ENCODE assay signal across 8 cellular contexts in genomic region chr4:94406668-94407437, GRCh38. TPM values are rescaled to one million over a fixed set of nuclear protein-coding genes. Genes with fewer than 3 reads are reported as not detected.
DNase-seq lines count a peak whose midpoint lies in the region; ATAC-seq, FAIRE-seq and TF ChIP-seq lines count a peak whose summit lies in the region.

No MANE protein-coding gene starts in this region.

- H3K36me3 Mint-ChIP-seq in activated CD4-positive, alpha-beta memory T cell treated with anti-CD3 and anti-CD28 coated beads for 36 hours: no peaks in the 10 kb centered on the region

- H3K36me3 ChIP-seq in mucosa of descending colon (ENCODE audit: low read depth): no peaks in the 10 kb centered on the region

- ATAC-seq in GM18520 (IDR thresholded peaks at IDR 0.05; ENCODE audit: unreplicated experiment) (peak; percentile 73), HG03135 (IDR thresholded peaks at IDR 0.05; ENCODE audit: unreplicated experiment) (peak; percentile 77), mucosa of descending colon (peak; percentile 79)

- POLR2A ChIA-PET in activated CD4-positive, alpha-beta memory T cell treated with anti-CD3 and anti-CD28 coated beads for 36 hours (lab: Charles Lee): no interaction called here

- no peaks in the 10 kb centered on the region for H3K4me1 Mint-ChIP-seq in activated CD4-positive, alpha-beta memory T cell treated with anti-CD3 and anti-CD28 coated beads for 36 hours (ENCODE audit: low read depth)

- no peaks in the 10 kb centered on the region for H3K4me1 ChIP-seq in mucosa of descending colon (ENCODE audit: low read depth)

- intact Hi-C loops in activated CD4-positive, alpha-beta memory T cell treated with anti-CD3 and anti-CD28 coated beads for 36 hours (cut with micrococcal nuclease): loop anchor here (1.0 to 10.0 kb wide), 2 partner anchors 189 to 718 kb away; no protein-coding TSS in a partner anchor
- intact Hi-C loops in mucosa of descending colon (cut with DNase I, micrococcal nuclease): loop anchor here (2.0 to 5.0 kb wide), 2 partner anchors 190 kb away; no protein-coding TSS in a partner anchor

- CTCF ChIA-PET in activated CD4-positive, alpha-beta memory T cell treated with anti-CD3 and anti-CD28 coated beads for 36 hours (lab: Charles Lee): interaction anchor here (0.6 to 2.3 kb wide), 38 partner anchors 9 to 220 kb away, joined by 3 to 18 read pairs (median 4); no protein-coding TSS in a partner anchor

- DNase-seq in AG09309 (ENCODE audit: low read depth) (peak; percentile 68), NCI-H526 treated with DMSO at 0.1 percent for 48 hours (lab: John Stamatoyannopoulos, UW) (peak; percentile 24), mucosa of descending colon (peak in 2 of 3 donors; percentile 39 to 94)
- peak; percentile 63 for DNase-seq in activated CD4-positive, alpha-beta memory T cell treated with anti-CD3 and anti-CD28 coated beads for 36 hours
- peak; percentile 8 to 17 for DNase-seq in stimulated activated CD8-positive, alpha-beta memory T cell treated with anti-CD3 and anti-CD28 coated beads, Interleukin-4, amount 100 ng/mL, for 4 hours (ENCODE audit: low read depth in 2 of 2, low spot score in 1 of 2)

- H3K9me3 Mint-ChIP-seq in activated CD4-positive, alpha-beta memory T cell treated with anti-CD3 and anti-CD28 coated beads for 36 hours: peaks cover 4% of the 10 kb centered on the region

- peak; percentile 93 for FAIRE-seq in endometrium (lab: Jason Lieb, UNC)

- H3K4me3 ChIP-seq in AG09309 (ENCODE audit: control insufficient read depth, low read depth, low read length) (no peak overlapping the region), mucosa of descending colon (no peak overlapping the region)

- TF ChIP-seq CTCF in AG09309 (IDR thresholded peaks at IDR 0.05; ENCODE audit: control insufficient read depth, insufficient read depth, low read depth, low read length, missing control alignments): peak; percentile 89
- TF ChIP-seq CTCF in mucosa of descending colon (IDR thresholded peaks at IDR 0.05): peak; percentile 77

- H3K4me3 Mint-ChIP-seq in activated CD4-positive, alpha-beta memory T cell treated with anti-CD3 and anti-CD28 coated beads for 36 hours: no peak overlapping the region

- no peak overlapping the region for H3K27ac Mint-ChIP-seq in activated CD4-positive, alpha-beta memory T cell treated with anti-CD3 and anti-CD28 coated beads for 36 hours

- H3K27me3 Mint-ChIP-seq in activated CD4-positive, alpha-beta memory T cell treated with anti-CD3 and anti-CD28 coated beads for 36 hours: peaks cover 2% of the 10 kb centered on the region

- no peaks in the 10 kb centered on the region for H3K9me3 ChIP-seq in mucosa of descending colon

RNA-seq across cellular contexts. Expression of gene PDLIM5, which starts 44.9 kb away (rescaled TPM):
- 10 to 100 TPM; 23.8 to 26.3 TPM for total RNA-seq in activated CD4-positive, alpha-beta memory T cell treated with anti-CD3 and anti-CD28 coated beads for 36 hours
- 100 to 1,000 TPM; 137 to 183 (median 160) TPM for total RNA-seq in mucosa of descending colon

Comparison
In these comparisons a context has a peak if more than half of its experiments do, and no peak if none do; other contexts are left out.
1. DNase-seq: peak in every context shown above with its lines; median percentile 68 in AG09309; 66 in mucosa of descending colon; 63 in activated CD4-positive, alpha-beta memory T cell treated with anti-CD3 and anti-CD28 coated beads for 36 hours; 24 in NCI-H526 treated with DMSO at 0.1 percent for 48 hours; 12 in stimulated activated CD8-positive, alpha-beta memory T cell treated with anti-CD3 and anti-CD28 coated beads, Interleukin-4, amount 100 ng/mL, for 4 hours.
2. RNA of gene PDLIM5, which starts 44.9 kb away (total RNA-seq): 137 to 183 TPM in mucosa of descending colon; 23.8 to 26.3 TPM in activated CD4-positive, alpha-beta memory T cell treated with anti-CD3 and anti-CD28 coated beads for 36 hours; every median in the first group is over 4 times any median in the second.
3. Peak in every context shown above with its lines, with median percentiles within 50 percentile points of each other: ATAC-seq.